ENCODE assay signal across 10 cellular contexts in genomic region chr2:99818842-99819241, GRCh38.
DNase-seq lines count a peak whose midpoint lies in the region; ATAC-seq and TF ChIP-seq lines count a peak whose summit lies in the region.
"Had no signal": no experiment of that assay in that cellular context is flagged by ENCODE, and none has a peak within 500 bp of the region (broad histone marks: within the 10 kb centered on the region; RNA-seq: fewer than 3 reads in every experiment).

No MANE protein-coding gene starts in this region.

- H3K4me3 ChIP-seq in DND-41 (ENCODE audit: low read depth in 1 of 2, low read length in 2 of 2) (no peak overlapping the region), astrocyte of the spinal cord (ENCODE audit: low read depth, low read length) (no peak overlapping the region), kidney epithelial cell (ENCODE audit: low read depth, low read length) (no peak overlapping the region)

- H3K27me3 Mint-ChIP-seq in activated CD4-positive, alpha-beta T cell treated with anti-CD3 and anti-CD28 coated beads, Interleukin-2, amount 10 ng/mL, durations not matched to agents 7 days and 5 days, result no peaks in the 10 kb centered on the region

- H3K27me3 ChIP-seq in DND-41 (ENCODE audit: insufficient read depth, low read length, poor library complexity) (no peaks in the 10 kb centered on the region), kidney epithelial cell (ENCODE audit: control insufficient read depth, insufficient read depth, low read length) (no peaks in the 10 kb centered on the region)

- no peaks in the 10 kb centered on the region for H3K36me3 Mint-ChIP-seq in activated CD4-positive, alpha-beta T cell treated with anti-CD3 and anti-CD28 coated beads, Interleukin-2, amount 10 ng/mL, durations not matched to agents 7 days and 5 days (ENCODE audit: low read depth)
- H3K36me3 Mint-ChIP-seq: natural killer cell had no signal

- no peaks in the 10 kb centered on the region for H3K36me3 ChIP-seq in DND-41 (ENCODE audit: insufficient read depth, low read length)
- no peaks in the 10 kb centered on the region for H3K36me3 ChIP-seq in kidney epithelial cell (ENCODE audit: control insufficient read depth, insufficient read depth, low read length)

- H3K4me3 Mint-ChIP-seq in activated CD4-positive, alpha-beta T cell treated with anti-CD3 and anti-CD28 coated beads, Interleukin-2, amount 10 ng/mL, durations not matched to agents 7 days and 5 days, result no peak overlapping the region
- H3K4me3 Mint-ChIP-seq: natural killer cell had no signal

- no peaks in the 10 kb centered on the region for H4K20me1 ChIP-seq in DND-41 (ENCODE audit: insufficient read depth, low read length)

- no peak overlapping the region for H3K27ac Mint-ChIP-seq in activated CD4-positive, alpha-beta T cell treated with anti-CD3 and anti-CD28 coated beads, Interleukin-2, amount 10 ng/mL, durations not matched to agents 7 days and 5 days
- H3K27ac Mint-ChIP-seq: natural killer cell had no signal

- H3K4me2 ChIP-seq in DND-41 (ENCODE audit: insufficient read depth, low read length), result no peak overlapping the region

- CTCF ChIA-PET in activated CD4-positive, alpha-beta T cell treated with anti-CD3 and anti-CD28 coated beads, Interleukin-2, amount 10 ng/mL, durations not matched to agents 7 days and 5 days (lab: Charles Lee), result interaction anchor here (1.4 kb wide), 1 partner anchor 426 kb away, joined by 4 read pairs; no protein-coding TSS in a partner anchor

- no peaks in the 10 kb centered on the region for H3K9me3 Mint-ChIP-seq in activated CD4-positive, alpha-beta T cell treated with anti-CD3 and anti-CD28 coated beads, Interleukin-2, amount 10 ng/mL, durations not matched to agents 7 days and 5 days
- H3K9me3 Mint-ChIP-seq: natural killer cell had no signal

- H3K4me1 ChIP-seq in DND-41 (ENCODE audit: insufficient read depth, low read length), result no peaks in the 10 kb centered on the region

- in situ Hi-C loops in astrocyte of the spinal cord (cut with HindIII; ENCODE audit: low sequenced_read_pairs), result no loop called here

- no peak overlapping the region for H2AFZ ChIP-seq in DND-41 (ENCODE audit: low read depth, low read length)

- H3K79me2 ChIP-seq in DND-41 (ENCODE audit: insufficient read depth, low read length), result no peaks in the 10 kb centered on the region

- POLR2A ChIA-PET in activated CD4-positive, alpha-beta T cell treated with anti-CD3 and anti-CD28 coated beads, Interleukin-2, amount 10 ng/mL, durations not matched to agents 7 days and 5 days (lab: Charles Lee), result no interaction called here

- no peaks in the 10 kb centered on the region for H3K9me3 ChIP-seq in DND-41 (ENCODE audit: insufficient read depth, low read length, severe bottlenecking)

- H3K27ac ChIP-seq in DND-41 (ENCODE audit: low read length), result no peak overlapping the region

- no peak for ATAC-seq in DND-41 (ENCODE audit: insufficient read depth, low read depth)
- no peak for ATAC-seq in GM18511 (IDR thresholded peaks at IDR 0.05; ENCODE audit: unreplicated experiment)
- ATAC-seq: natural killer cell had no signal

- TF ChIP-seq CTCF in DND-41 (IDR thresholded peaks at IDR 0.05; ENCODE audit: borderline replicate concordance, extremely low read depth, low read length, poor library complexity, severe bottlenecking) (peak; percentile 39), astrocyte of the spinal cord (IDR thresholded peaks at IDR 0.05; ENCODE audit: low read depth, low read length) (peak; percentile 17), kidney epithelial cell (IDR thresholded peaks at IDR 0.05; ENCODE audit: insufficient read depth, low read length, poor library complexity, severe bottlenecking) (peak; percentile 32)

- no peak overlapping the region for H3K9ac ChIP-seq in DND-41 (ENCODE audit: low read depth, low read length)

- DNase-seq in DND-41 (no peak), Kasumi-1 (lab: John Stamatoyannopoulos, UW) (peak; percentile 23 to 29), astrocyte of the spinal cord (ENCODE audit: low read depth, low spot score) (no peak), kidney epithelial cell (ENCODE audit: low read depth) (no peak), NCI-H446 (lab: John Stamatoyannopoulos, UW) (no peak), GM03348 (ENCODE audit: low spot score) (no peak)
- no peak for DNase-seq in activated CD4-positive, alpha-beta T cell treated with anti-CD3 and anti-CD28 coated beads, Interleukin-2, amount 10 ng/mL, durations not matched to agents 7 days and 5 days
- DNase-seq: natural killer cell, NCI-H526 treated with DMSO at 0.1 percent for 48 hours had no signal

- H3K4me1 Mint-ChIP-seq in activated CD4-positive, alpha-beta T cell treated with anti-CD3 and anti-CD28 coated beads, Interleukin-2, amount 10 ng/mL, durations not matched to agents 7 days and 5 days, result no peaks in the 10 kb centered on the region
- H3K4me1 Mint-ChIP-seq: natural killer cell had no signal

Comparison
In these comparisons a context has a peak if more than half of its experiments do, and no peak if none do; other contexts are left out.
1. DNase-seq: peak in Kasumi-1 (2 of 2); none in DND-41 (single experiment), astrocyte of the spinal cord (single experiment), kidney epithelial cell (single experiment), NCI-H446 (0 of 2), GM03348 (single experiment) and activated CD4-positive, alpha-beta T cell treated with anti-CD3 and anti-CD28 coated beads, Interleukin-2, amount 10 ng/mL, durations not matched to agents 7 days and 5 days (single experiment).
2. Peak in every context shown above with its lines, with median percentiles within 50 percentile points of each other: CTCF ChIP-seq.